ENCODE assay signal across 8 cellular contexts in the genomic region with DNA sequence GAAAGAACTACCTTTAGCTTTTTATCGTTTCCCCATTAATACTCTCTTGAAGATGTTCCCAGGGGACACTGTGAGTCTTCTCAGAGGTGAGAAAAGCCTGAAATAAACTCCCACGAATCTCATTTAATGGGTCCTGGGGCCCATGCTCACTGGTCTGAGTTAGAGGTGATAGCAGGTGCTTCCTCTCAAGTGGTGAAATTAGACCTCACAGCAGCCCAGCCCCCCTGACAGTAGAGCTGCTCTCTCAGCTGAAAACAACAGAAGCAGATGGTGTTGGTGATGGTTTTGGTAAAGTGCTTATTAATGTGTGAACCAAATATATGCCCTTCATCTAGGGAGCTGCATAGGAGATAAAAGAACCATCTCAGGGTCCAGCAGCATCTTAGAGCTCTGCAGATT.
DNase-seq lines count a peak whose midpoint lies in the region; ATAC-seq and TF ChIP-seq lines count a peak whose summit lies in the region.

No MANE protein-coding gene starts in this region.

- BruUV-seq in Calu3 (replicated peaks; lab: Mats Ljungman, UMichigan): no TSS peak

- CTCF ChIA-PET in Calu3 (lab: Charles Lee): interaction anchor here (0.6 to 1.1 kb wide), 2 partner anchors 28 to 1474 kb away, joined by 3 to 4 read pairs; no protein-coding TSS in a partner anchor

- no peak for TF ChIP-seq CTCF in Calu3 (IDR thresholded peaks at IDR 0.05; ENCODE audit: unreplicated experiment)

- ATAC-seq in GM19351 (IDR thresholded peaks at IDR 0.05; ENCODE audit: unreplicated experiment) (peak; percentile 75), HG03175 (IDR thresholded peaks at IDR 0.05; ENCODE audit: unreplicated experiment) (peak; percentile 75), left lobe of liver (no peak)
- ATAC-seq in activated naive CD8-positive, alpha-beta T cell treated with anti-CD3 and anti-CD28 coated beads, Interleukin-2, amount 10 ng/mL, durations not matched to agents 7 days and 5 days (ENCODE audit: low read depth): peak; percentile 18

- peaks cover 12% of the 10 kb centered on the region for H3K36me3 Mint-ChIP-seq in Calu3 (ENCODE audit: insufficient read depth, unreplicated experiment)
- no peaks in the 10 kb centered on the region for H3K36me3 Mint-ChIP-seq in activated naive CD8-positive, alpha-beta T cell treated with anti-CD3 and anti-CD28 coated beads, Interleukin-2, amount 10 ng/mL, durations not matched to agents 7 days and 5 days

- POLR2A ChIA-PET in activated naive CD8-positive, alpha-beta T cell treated with anti-CD3 and anti-CD28 coated beads, Interleukin-2, amount 10 ng/mL, durations not matched to agents 7 days and 5 days (lab: Charles Lee): no interaction called here

- H3K4me1 Mint-ChIP-seq in Calu3 (ENCODE audit: low read depth, unreplicated experiment): peaks cover 12% of the 10 kb centered on the region
- H3K4me1 Mint-ChIP-seq in activated naive CD8-positive, alpha-beta T cell treated with anti-CD3 and anti-CD28 coated beads, Interleukin-2, amount 10 ng/mL, durations not matched to agents 7 days and 5 days: peaks cover 12% of the 10 kb centered on the region

- peaks cover 76% of the 10 kb centered on the region for H3K27me3 Mint-ChIP-seq in Calu3 (ENCODE audit: unreplicated experiment)
- H3K27me3 Mint-ChIP-seq in activated naive CD8-positive, alpha-beta T cell treated with anti-CD3 and anti-CD28 coated beads, Interleukin-2, amount 10 ng/mL, durations not matched to agents 7 days and 5 days: peaks cover 12% of the 10 kb centered on the region

- intact Hi-C loops in Calu3 (cut with micrococcal nuclease; ENCODE audit: unreplicated experiment): no loop called here

- DNase-seq in Calu3 (no peak), NOMO-1 treated with DMSO at 0.1 percent for 48 hours (lab: John Stamatoyannopoulos, UW; ENCODE audit: unreplicated experiment) (no peak), left lobe of liver (ENCODE audit: low spot score) (no peak), NCI-H2227 (lab: John Stamatoyannopoulos, UW; ENCODE audit: unreplicated experiment) (no peak), SIG-M5 (lab: John Stamatoyannopoulos, UW) (no peak)
- no peak for DNase-seq in activated naive CD8-positive, alpha-beta T cell treated with anti-CD3 and anti-CD28 coated beads, Interleukin-2, amount 10 ng/mL, durations not matched to agents 7 days and 5 days

- no peaks in the 10 kb centered on the region for H3K9me3 Mint-ChIP-seq in Calu3 (ENCODE audit: low read depth, unreplicated experiment)
- H3K9me3 Mint-ChIP-seq in activated naive CD8-positive, alpha-beta T cell treated with anti-CD3 and anti-CD28 coated beads, Interleukin-2, amount 10 ng/mL, durations not matched to agents 7 days and 5 days: no peaks in the 10 kb centered on the region

- no peak overlapping the region for H3K27ac Mint-ChIP-seq in Calu3 (ENCODE audit: unreplicated experiment)
- peak overlapping the region; percentile 73 for H3K27ac Mint-ChIP-seq in activated naive CD8-positive, alpha-beta T cell treated with anti-CD3 and anti-CD28 coated beads, Interleukin-2, amount 10 ng/mL, durations not matched to agents 7 days and 5 days

- H3K4me3 Mint-ChIP-seq in Calu3 (ENCODE audit: low read depth, unreplicated experiment): peak overlapping the region; percentile 60
- peak overlapping the region; percentile 72 for H3K4me3 Mint-ChIP-seq in activated naive CD8-positive, alpha-beta T cell treated with anti-CD3 and anti-CD28 coated beads, Interleukin-2, amount 10 ng/mL, durations not matched to agents 7 days and 5 days
